5 cellular contexts compared by ENCODE assay signal in genomic region chr4:48451656-48452055, GRCh38. TPM values are rescaled to one million over a fixed set of nuclear protein-coding genes. Genes with fewer than 3 reads are reported as not detected.
"Had no signal": no experiment of that assay in that cellular context is flagged by ENCODE, and none has a peak within 500 bp of the region (broad histone marks: within the 10 kb centered on the region; RNA-seq: fewer than 3 reads in every experiment).

No MANE protein-coding gene starts in this region.

RNA-seq across cellular contexts. Expression of gene SLC10A4, which starts 31.5 kb away (rescaled TPM):
- total RNA-seq: GM23248, HFFc6, IMR-90 had no signal
- polyA plus RNA-seq: GM23248, IMR-90 had no signal

RNA-seq across cellular contexts. Expression of gene ZAR1, which starts 38.4 kb away (rescaled TPM):
- total RNA-seq: GM23248, H4, HFFc6, HT1080, IMR-90 had no signal
- polyA plus RNA-seq: GM23248, IMR-90 had no signal
